ENCODE assay signal across 1 cellular context in the genomic region with DNA sequence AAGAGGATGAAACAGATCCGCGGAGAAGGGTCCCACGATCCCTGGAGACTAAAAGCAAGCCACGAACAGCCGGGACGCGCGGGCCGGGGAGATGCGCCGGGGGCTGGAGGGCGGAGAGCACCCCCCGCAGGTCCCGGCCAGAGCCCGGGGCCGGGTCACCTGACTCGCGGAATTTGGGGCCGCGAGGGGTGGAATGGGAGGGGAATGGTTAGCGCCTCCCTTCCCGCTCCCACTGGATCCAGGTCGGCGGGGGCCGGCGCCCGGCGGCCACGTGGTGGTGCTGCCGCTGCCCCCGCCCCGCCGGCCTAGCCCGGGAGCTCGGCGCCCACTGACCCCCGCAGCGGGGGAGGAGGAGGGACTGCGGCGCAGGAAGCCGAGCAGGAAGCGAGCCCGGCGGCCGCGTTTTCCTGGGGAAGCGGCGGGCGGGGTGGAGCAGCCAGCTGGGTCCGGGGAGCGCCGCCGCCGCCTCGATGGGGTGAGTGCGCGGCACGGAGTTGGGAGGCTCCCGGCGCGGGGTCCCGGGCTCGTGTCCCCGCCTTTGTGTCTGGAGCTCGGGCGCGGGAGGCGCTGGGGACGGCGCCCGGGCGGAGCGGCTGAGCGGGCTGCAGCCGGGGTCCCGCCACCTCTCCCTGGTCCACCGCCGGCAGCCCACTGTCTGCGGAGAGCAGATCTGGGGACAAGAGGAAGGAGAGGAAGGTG.
TF ChIP-seq lines count a peak whose summit lies in the region.

A gene (plus strand): TSS at position 328 of the 699 bp plus-strand sequence. CDS start 30,592 bp downstream, outside the sequence.

TF ChIP-seq in A549, 52 proteins besides CTCF, POLR2A, EP300 and RAD21 (continued from another document):
- TF ChIP-seq, protein P1, sequence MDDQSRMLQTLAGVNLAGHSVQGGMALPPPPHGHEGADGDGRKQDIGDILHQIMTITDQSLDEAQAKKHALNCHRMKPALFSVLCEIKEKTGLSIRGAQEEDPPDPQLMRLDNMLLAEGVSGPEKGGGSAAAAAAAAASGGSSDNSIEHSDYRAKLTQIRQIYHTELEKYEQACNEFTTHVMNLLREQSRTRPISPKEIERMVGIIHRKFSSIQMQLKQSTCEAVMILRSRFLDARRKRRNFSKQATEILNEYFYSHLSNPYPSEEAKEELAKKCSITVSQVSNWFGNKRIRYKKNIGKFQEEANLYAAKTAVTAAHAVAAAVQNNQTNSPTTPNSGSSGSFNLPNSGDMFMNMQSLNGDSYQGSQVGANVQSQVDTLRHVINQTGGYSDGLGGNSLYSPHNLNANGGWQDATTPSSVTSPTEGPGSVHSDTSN (IDR thresholded peaks at IDR 0.05): no peak
- TF ChIP-seq, protein P2, sequence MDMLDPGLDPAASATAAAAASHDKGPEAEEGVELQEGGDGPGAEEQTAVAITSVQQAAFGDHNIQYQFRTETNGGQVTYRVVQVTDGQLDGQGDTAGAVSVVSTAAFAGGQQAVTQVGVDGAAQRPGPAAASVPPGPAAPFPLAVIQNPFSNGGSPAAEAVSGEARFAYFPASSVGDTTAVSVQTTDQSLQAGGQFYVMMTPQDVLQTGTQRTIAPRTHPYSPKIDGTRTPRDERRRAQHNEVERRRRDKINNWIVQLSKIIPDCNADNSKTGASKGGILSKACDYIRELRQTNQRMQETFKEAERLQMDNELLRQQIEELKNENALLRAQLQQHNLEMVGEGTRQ (IDR thresholded peaks at IDR 0.05): peak; percentile 75
- TF ChIP-seq HOXB13 (CRISPR knock-in tag; IDR thresholded peaks at IDR 0.05; ENCODE audit: low read depth) (no peak), PHF8 (IDR thresholded peaks at IDR 0.05; ENCODE audit: borderline replicate concordance, low read depth) (no peak; the same call in 1 of the 2 replicates), GATA3 (IDR thresholded peaks at IDR 0.05; ENCODE audit: borderline replicate concordance) (peak; percentile 19; the same call in 1 of the 2 replicates), MAZ (IDR thresholded peaks at IDR 0.05; ENCODE audit: borderline replicate concordance, low read depth, low read length) (no peak), ZC3H11A (IDR thresholded peaks at IDR 0.05) (no peak), FOXS1 (CRISPR knock-in tag; IDR thresholded peaks at IDR 0.05) (no peak), KDM1A (IDR thresholded peaks at IDR 0.05; ENCODE audit: low read depth) (no peak), MAFK (IDR thresholded peaks at IDR 0.05; ENCODE audit: partially characterized antibody) (no peak), JUNB (IDR thresholded peaks at IDR 0.05) (no peak), SMC3 (IDR thresholded peaks at IDR 0.05) (peak; percentile 64), CHD4 (IDR thresholded peaks at IDR 0.05; ENCODE audit: borderline replicate concordance) (no peak), ZSCAN20 (CRISPR knock-in tag; IDR thresholded peaks at IDR 0.05) (no peak), HDAC2 (IDR thresholded peaks at IDR 0.05) (no peak), CBX8 (IDR thresholded peaks at IDR 0.05) (no peak), JUN (IDR thresholded peaks at IDR 0.05) (peak; percentile 49 to 85; a peak in 3 of 5 replicates), FOSL2 (IDR thresholded peaks at IDR 0.05) (no peak), FOSL2 (CRISPR knock-in tag; IDR thresholded peaks at IDR 0.05) (no peak), CHD2 (IDR thresholded peaks at IDR 0.05; ENCODE audit: low read length, partially characterized antibody) (no peak), RARB (CRISPR knock-in tag; IDR thresholded peaks at IDR 0.05) (no peak), SREBF2 (IDR thresholded peaks at IDR 0.05) (no peak), NPAS2 (CRISPR knock-in tag; IDR thresholded peaks at IDR 0.05; ENCODE audit: borderline replicate concordance) (no peak), TFCP2L1 (CRISPR knock-in tag; IDR thresholded peaks at IDR 0.05) (no peak), HEYL (CRISPR knock-in tag; IDR thresholded peaks at IDR 0.05) (no peak), NFE2L2 (conservative IDR thresholded peaks at IDR 0.05; ENCODE audit: low read length) (no peak), RCOR1 (IDR thresholded peaks at IDR 0.05; ENCODE audit: low read depth, low read length) (no peak), KDM5A (IDR thresholded peaks at IDR 0.05) (no peak), EHF (CRISPR knock-in tag; IDR thresholded peaks at IDR 0.05) (no peak), ESRRA (IDR thresholded peaks at IDR 0.05; ENCODE audit: borderline replicate concordance, low read length) (no peak), CEBPB (IDR thresholded peaks at IDR 0.05) (no peak), HOXB5 (CRISPR knock-in tag; IDR thresholded peaks at IDR 0.05) (no peak), HOXA7 (CRISPR knock-in tag; IDR thresholded peaks at IDR 0.05) (no peak), NR3C1 (IDR thresholded peaks at IDR 0.05) (no peak), RNF2 (IDR thresholded peaks at IDR 0.05; ENCODE audit: borderline replicate concordance, low read depth) (no peak), EHMT2 (IDR thresholded peaks at IDR 0.05; ENCODE audit: low read depth) (no peak), ZNF302 (CRISPR knock-in tag; IDR thresholded peaks at IDR 0.05) (no peak)
- TF ChIP-seq, protein P3, sequence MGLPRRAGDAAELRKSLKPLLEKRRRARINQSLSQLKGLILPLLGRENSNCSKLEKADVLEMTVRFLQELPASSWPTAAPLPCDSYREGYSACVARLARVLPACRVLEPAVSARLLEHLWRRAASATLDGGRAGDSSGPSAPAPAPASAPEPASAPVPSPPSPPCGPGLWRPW (IDR thresholded peaks at IDR 0.05): no peak
- TF ChIP-seq, protein P4, sequence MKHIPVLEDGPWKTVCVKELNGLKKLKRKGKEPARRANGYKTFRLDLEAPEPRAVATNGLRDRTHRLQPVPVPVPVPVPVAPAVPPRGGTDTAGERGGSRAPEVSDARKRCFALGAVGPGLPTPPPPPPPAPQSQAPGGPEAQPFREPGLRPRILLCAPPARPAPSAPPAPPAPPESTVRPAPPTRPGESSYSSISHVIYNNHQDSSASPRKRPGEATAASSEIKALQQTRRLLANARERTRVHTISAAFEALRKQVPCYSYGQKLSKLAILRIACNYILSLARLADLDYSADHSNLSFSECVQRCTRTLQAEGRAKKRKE (CRISPR knock-in tag; IDR thresholded peaks at IDR 0.05; ENCODE audit: low read depth): no peak
- TF ChIP-seq, protein P5, sequence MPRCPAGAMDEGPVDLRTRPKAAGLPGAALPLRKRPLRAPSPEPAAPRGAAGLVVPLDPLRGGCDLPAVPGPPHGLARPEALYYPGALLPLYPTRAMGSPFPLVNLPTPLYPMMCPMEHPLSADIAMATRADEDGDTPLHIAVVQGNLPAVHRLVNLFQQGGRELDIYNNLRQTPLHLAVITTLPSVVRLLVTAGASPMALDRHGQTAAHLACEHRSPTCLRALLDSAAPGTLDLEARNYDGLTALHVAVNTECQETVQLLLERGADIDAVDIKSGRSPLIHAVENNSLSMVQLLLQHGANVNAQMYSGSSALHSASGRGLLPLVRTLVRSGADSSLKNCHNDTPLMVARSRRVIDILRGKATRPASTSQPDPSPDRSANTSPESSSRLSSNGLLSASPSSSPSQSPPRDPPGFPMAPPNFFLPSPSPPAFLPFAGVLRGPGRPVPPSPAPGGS (IDR thresholded peaks at IDR 0.05): peak; percentile 72; the same call in 2 of the 3 replicates
- TF ChIP-seq, protein P6, sequence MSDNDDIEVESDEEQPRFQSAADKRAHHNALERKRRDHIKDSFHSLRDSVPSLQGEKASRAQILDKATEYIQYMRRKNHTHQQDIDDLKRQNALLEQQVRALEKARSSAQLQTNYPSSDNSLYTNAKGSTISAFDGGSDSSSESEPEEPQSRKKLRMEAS (IDR thresholded peaks at IDR 0.05): peak; percentile 76; the same call in 1 of the 2 replicates
- TF ChIP-seq, protein P7, sequence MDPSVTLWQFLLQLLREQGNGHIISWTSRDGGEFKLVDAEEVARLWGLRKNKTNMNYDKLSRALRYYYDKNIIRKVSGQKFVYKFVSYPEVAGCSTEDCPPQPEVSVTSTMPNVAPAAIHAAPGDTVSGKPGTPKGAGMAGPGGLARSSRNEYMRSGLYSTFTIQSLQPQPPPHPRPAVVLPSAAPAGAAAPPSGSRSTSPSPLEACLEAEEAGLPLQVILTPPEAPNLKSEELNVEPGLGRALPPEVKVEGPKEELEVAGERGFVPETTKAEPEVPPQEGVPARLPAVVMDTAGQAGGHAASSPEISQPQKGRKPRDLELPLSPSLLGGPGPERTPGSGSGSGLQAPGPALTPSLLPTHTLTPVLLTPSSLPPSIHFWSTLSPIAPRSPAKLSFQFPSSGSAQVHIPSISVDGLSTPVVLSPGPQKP (IDR thresholded peaks at IDR 0.05; ENCODE audit: low read depth, low read length): no peak
- TF ChIP-seq, protein P8, sequence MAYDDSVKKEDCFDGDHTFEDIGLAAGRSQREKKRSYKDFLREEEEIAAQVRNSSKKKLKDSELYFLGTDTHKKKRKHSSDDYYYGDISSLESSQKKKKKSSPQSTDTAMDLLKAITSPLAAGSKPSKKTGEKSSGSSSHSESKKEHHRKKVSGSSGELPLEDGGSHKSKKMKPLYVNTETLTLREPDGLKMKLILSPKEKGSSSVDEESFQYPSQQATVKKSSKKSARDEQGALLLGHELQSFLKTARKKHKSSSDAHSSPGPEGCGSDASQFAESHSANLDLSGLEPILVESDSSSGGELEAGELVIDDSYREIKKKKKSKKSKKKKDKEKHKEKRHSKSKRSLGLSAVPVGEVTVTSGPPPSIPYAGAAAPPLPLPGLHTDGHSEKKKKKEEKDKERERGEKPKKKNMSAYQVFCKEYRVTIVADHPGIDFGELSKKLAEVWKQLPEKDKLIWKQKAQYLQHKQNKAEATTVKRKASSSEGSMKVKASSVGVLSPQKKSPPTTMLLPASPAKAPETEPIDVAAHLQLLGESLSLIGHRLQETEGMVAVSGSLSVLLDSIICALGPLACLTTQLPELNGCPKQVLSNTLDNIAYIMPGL (CRISPR knock-in tag; IDR thresholded peaks at IDR 0.05; ENCODE audit: borderline replicate concordance): no peak
- TF ChIP-seq, protein P9, sequence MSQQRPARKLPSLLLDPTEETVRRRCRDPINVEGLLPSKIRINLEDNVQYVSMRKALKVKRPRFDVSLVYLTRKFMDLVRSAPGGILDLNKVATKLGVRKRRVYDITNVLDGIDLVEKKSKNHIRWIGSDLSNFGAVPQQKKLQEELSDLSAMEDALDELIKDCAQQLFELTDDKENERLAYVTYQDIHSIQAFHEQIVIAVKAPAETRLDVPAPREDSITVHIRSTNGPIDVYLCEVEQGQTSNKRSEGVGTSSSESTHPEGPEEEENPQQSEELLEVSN (IDR thresholded peaks at IDR 0.05; ENCODE audit: borderline replicate concordance, low read depth): no peak
TF ChIP-seq in A549: peak in this region for 7.
